Comparison of ENCODE assay signal across 8 cellular contexts in the genomic region with DNA sequence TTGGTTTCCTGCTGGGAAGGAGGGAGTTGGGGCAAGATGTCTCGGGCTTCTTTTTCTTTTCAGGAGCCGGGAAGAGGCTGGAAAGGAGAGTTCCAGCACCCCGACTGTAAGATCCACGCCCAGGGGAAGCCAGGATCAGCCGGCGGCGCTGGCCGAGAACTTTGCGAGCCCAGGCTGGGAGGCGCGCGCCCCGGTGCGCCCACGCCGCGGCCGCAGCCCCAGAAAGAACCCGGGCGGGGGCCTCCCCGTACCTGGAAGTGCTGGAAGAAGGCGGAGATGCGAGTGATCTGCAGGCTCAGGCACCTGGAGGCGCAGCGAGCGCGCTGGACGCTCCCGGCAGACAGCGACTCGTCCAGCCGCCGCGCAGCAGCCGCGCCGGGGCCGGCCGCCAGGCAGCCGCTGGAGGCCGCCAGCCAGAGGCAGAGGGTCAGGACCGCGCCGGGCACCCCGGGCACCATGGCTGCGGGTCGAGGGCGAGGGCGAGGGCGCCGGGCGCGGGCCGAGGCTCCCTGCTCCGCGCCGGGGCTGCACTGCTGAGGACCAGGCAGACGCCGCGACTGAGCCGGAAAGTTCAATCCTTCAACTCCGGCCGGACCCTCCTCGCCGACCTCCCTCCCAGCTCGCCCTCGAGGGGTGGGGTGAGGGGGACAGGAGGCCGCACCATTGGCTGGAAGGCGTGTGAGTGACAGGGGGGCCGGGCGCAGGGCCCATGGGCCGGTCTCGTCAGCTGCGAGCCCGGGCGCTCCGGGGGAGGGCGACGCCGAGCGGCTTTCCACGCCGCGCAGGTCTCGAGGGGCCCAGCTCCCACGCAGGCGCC. TPM values are rescaled to one million over a fixed set of nuclear protein-coding genes. Genes with fewer than 3 reads are reported as not detected.
DNase-seq lines count a peak whose midpoint lies in the region; ATAC-seq and TF ChIP-seq lines count a peak whose summit lies in the region.

A gene with protein sequence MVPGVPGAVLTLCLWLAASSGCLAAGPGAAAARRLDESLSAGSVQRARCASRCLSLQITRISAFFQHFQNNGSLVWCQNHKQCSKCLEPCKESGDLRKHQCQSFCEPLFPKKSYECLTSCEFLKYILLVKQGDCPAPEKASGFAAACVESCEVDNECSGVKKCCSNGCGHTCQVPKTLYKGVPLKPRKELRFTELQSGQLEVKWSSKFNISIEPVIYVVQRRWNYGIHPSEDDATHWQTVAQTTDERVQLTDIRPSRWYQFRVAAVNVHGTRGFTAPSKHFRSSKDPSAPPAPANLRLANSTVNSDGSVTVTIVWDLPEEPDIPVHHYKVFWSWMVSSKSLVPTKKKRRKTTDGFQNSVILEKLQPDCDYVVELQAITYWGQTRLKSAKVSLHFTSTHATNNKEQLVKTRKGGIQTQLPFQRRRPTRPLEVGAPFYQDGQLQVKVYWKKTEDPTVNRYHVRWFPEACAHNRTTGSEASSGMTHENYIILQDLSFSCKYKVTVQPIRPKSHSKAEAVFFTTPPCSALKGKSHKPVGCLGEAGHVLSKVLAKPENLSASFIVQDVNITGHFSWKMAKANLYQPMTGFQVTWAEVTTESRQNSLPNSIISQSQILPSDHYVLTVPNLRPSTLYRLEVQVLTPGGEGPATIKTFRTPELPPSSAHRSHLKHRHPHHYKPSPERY (minus strand): TSS at position 559 of the 817 bp plus-strand sequence. CDS start 101 bp downstream, at position 458.

- 0 to 1% (median 1%) methylated on average over 24 to 85 of the region's 87 CpGs for WGBS in heart left ventricle, 4 donors
- 0% methylated on average over 11 to 86 of the region's 87 CpGs for WGBS in psoas muscle, 3 donors

- H3K27ac ChIP-seq in heart left ventricle (peak within 1 kb of the TSS in 5 of 12 donors; percentile 34 to 57 (median 43)), psoas muscle (peak within 1 kb of the TSS; percentile 69)

- TF ChIP-seq CTCF in heart left ventricle (IDR thresholded peaks at IDR 0.05) (peak in 2 of 12 donors; percentile 8 to 18), psoas muscle (IDR thresholded peaks at IDR 0.05) (no peak)

- H3K9me3 ChIP-seq in heart left ventricle = no peaks in the 10 kb centered on the region
- no peaks in the 10 kb centered on the region for H3K9me3 ChIP-seq in psoas muscle
- H3K9me3 ChIP-seq in HAP-1 = no peaks in the 10 kb centered on the region

- H3K27me3 ChIP-seq in heart left ventricle (peaks cover 0 to 49% (median 0%) of the 10 kb centered on the region in 9 donors), psoas muscle (ENCODE audit: insufficient read depth in 3 of 3, low read length in 2 of 3) (peaks cover 0 to 33% (median 0%) of the 10 kb centered on the region in 3 donors), HAP-1 (ENCODE audit: low read depth) (peaks cover 2% of the 10 kb centered on the region; the same call in 1 of the 2 replicates)

- peak within 1 kb of the TSS; percentile 29 to 78 (median 58) for H3K4me3 ChIP-seq in heart left ventricle
- peak within 1 kb of the TSS; percentile 69 for H3K4me3 ChIP-seq in psoas muscle
- no peak within 1 kb of the TSS for H3K4me3 ChIP-seq in HAP-1

- H3K36me3 ChIP-seq in heart left ventricle (no peaks in the 10 kb centered on the region), psoas muscle (ENCODE audit: insufficient read depth in 1 of 2, low read depth in 1 of 2) (no peaks in the 10 kb centered on the region), HAP-1 (replicated peaks) (no peaks in the 10 kb centered on the region)

- intact Hi-C loops in heart left ventricle (cut with DNase I) (loop anchor here in 7 of 10 donors (5.0 to 10.0 kb wide), 3 partner anchors 364 to 547 kb away; no protein-coding TSS in a partner anchor), psoas muscle (cut with DNase I) (loop anchor here in 1 of 2 donors (5.0 kb wide), 1 partner anchor 369 kb away; no protein-coding TSS in a partner anchor)

- ATAC-seq in heart left ventricle (peak; percentile 96 to 99 (median 96)), psoas muscle (peak; percentile 94 to 97 (median 95))

- H3K4me1 ChIP-seq in heart left ventricle (peaks cover 0 to 21% (median 0%) of the 10 kb centered on the region in 12 donors), psoas muscle (no peaks in the 10 kb centered on the region), HAP-1 (no peaks in the 10 kb centered on the region)

- DNase-seq in DMS 273 (lab: John Stamatoyannopoulos, UW; ENCODE audit: unreplicated experiment) (peak; percentile 89), DMS 273 treated with DMSO at 0.1 percent for 48 hours (lab: John Stamatoyannopoulos, UW) (no peak), T1000 (lab: John Stamatoyannopoulos, UW) (peak; percentile 6), heart left ventricle (peak; percentile 69 to 79 (median 76)), psoas muscle (peak; percentile 72 to 86), G401 (ENCODE audit: low spot score) (no peak), HAP-1 (ENCODE audit: low spot score in 2 of 2) (no peak)
- no peak for DNase-seq in activated naive CD4-positive, alpha-beta T cell (lab: John Stamatoyannopoulos, UW)

- TF ChIP-seq POLR2A in heart left ventricle (IDR thresholded peaks at IDR 0.05) = no peak

- in situ Hi-C loops in G401 (cut with HindIII; ENCODE audit: low sequenced_read_pairs) (no loop called here), HAP-1 (cut with MboI; ENCODE audit: low sequenced_read_pairs) (no loop called here)

RNA-seq across cellular contexts. Expression of the gene that starts here (rescaled TPM):
- total RNA-seq in heart left ventricle (1 to 10 TPM; 2.5 to 9.5 (median 5.7) TPM), psoas muscle (10 to 100 TPM in 1 of 4 donors, 1 to 10 TPM in 3; 3.4 to 11.7 (median 5.9) TPM)
- polyA plus RNA-seq in heart left ventricle (1 to 10 TPM in 1 of 2 donors, under 1 TPM in 1; 0.76 to 1.3 TPM), psoas muscle (1 to 10 TPM in 2 of 3 donors, under 1 TPM in 1; 0.55 to 2.2 (median 1.7) TPM)
- total RNA-seq in G401 (2014; rRNA removed; shearing (Covaris generic)) = 0.06 TPM in 1 of 2 replicates, not detected in the other

Comparison
In these comparisons a context has a peak if more than half of its experiments do, and no peak if none do; other contexts are left out.
1. DNase-seq: peak in DMS 273 (single experiment), T1000 (single experiment), heart left ventricle (5 of 5) and psoas muscle (2 of 2); none in DMS 273 treated with DMSO at 0.1 percent for 48 hours (single experiment), G401 (single experiment), HAP-1 (0 of 2) and activated naive CD4-positive, alpha-beta T cell (0 of 4).